In the genomic region with DNA sequence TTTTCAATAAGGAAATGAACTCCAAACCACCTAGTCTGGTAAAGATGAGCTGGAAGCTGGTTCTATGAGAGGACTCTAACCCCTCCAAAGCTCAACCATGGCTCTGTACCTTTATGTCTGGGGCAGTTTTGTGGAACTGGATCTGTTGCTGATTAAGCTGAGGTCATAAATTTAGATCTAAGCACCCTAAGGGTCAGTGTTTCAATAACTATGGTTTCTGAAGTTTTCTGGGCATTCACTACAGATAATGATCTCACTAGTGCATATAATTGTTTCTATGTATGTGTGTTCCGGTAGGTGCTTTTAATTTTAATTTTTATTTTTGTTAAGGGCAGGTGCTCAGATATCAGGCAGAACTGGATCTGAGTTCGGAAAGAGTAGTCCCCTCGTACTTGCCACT, we compare ENCODE assay signal across 15 cellular contexts.
"Had no signal": no experiment of that assay in that cellular context is flagged by ENCODE, and none has a peak within 500 bp of the region (broad histone marks: within the 10 kb centered on the region; RNA-seq: fewer than 3 reads in every experiment).

No MANE protein-coding gene starts in this region.

- H3K27me3 ChIP-seq: heart right ventricle had no signal

- H3K4me1 Mint-ChIP-seq: stimulated activated memory B cell treated with anti-CD40 and anti-IgM and Interleukin-4, amounts not matched to agents 10 μg/mL and 1 μg/mL and 100 μg/mL, for 72 hours had no signal

- H3K4me3 Mint-ChIP-seq: naive thymus-derived CD4-positive, alpha-beta T cell; nephron progenitor cell; stimulated activated memory B cell treated with anti-CD40 and anti-IgM and Interleukin-4, amounts not matched to agents 10 μg/mL and 1 μg/mL and 100 μg/mL, for 72 hours had no signal

- DNase-seq: effector memory CD4-positive, alpha-beta T cell; heart right ventricle; hypothalamus; kidney glomerular epithelial cell; mammary epithelial cell; naive thymus-derived CD4-positive, alpha-beta T cell; nephron progenitor cell; spleen; stimulated activated CD4-positive, alpha-beta T cell treated with anti-CD3 and anti-CD28 coated beads, Interleukin-15, amount 100 ng/mL, for 24 hours; stimulated activated CD4-positive, alpha-beta T cell treated with anti-CD3 and anti-CD28 coated beads, Interleukin-1b, Interleukin-23, amount 100 ng/mL, for 48 hours; stimulated activated CD4-positive, alpha-beta T cell treated with anti-CD3 and anti-CD28 coated beads, Interleukin-4, amount 100 ng/mL, for 24 hours; trophoblast cell had no signal

- H3K9me3 Mint-ChIP-seq: nephron progenitor cell; stimulated activated memory B cell treated with anti-CD40 and anti-IgM and Interleukin-4, amounts not matched to agents 10 μg/mL and 1 μg/mL and 100 μg/mL, for 72 hours had no signal

- H3K36me3 Mint-ChIP-seq: naive thymus-derived CD4-positive, alpha-beta T cell; stimulated activated memory B cell treated with anti-CD40 and anti-IgM and Interleukin-4, amounts not matched to agents 10 μg/mL and 1 μg/mL and 100 μg/mL, for 72 hours had no signal

- H3K9me3 ChIP-seq: heart right ventricle, prostate gland, spleen had no signal

- H3K27ac Mint-ChIP-seq: naive thymus-derived CD4-positive, alpha-beta T cell; nephron progenitor cell; stimulated activated memory B cell treated with anti-CD40 and anti-IgM and Interleukin-4, amounts not matched to agents 10 μg/mL and 1 μg/mL and 100 μg/mL, for 72 hours had no signal

- H3K27ac ChIP-seq: heart right ventricle, parathyroid adenoma, prostate gland, spleen had no signal

- H3K36me3 ChIP-seq: heart right ventricle, prostate gland, spleen had no signal

- H3K4me1 ChIP-seq: parathyroid adenoma, prostate gland, spleen had no signal

- H3K4me3 ChIP-seq: heart right ventricle, prostate gland, spleen had no signal
